Comparison of ENCODE assay signal across 5 cellular contexts in genomic region chr15:32385823-32386495, GRCh38. TPM values are rescaled to one million over a fixed set of nuclear protein-coding genes. Genes with fewer than 3 reads are reported as not detected.
"Had no signal": no experiment of that assay in that cellular context is flagged by ENCODE, and none has a peak within 500 bp of the region (broad histone marks: within the 10 kb centered on the region; RNA-seq: fewer than 3 reads in every experiment).

No MANE protein-coding gene starts in this region.

RNA-seq across cellular contexts. Expression of gene GOLGA8K, which starts 17.1 kb away (rescaled TPM):
- total RNA-seq: HepG2, HT-29, IMR-90, K562 had no signal
- polyA plus RNA-seq: IgD-negative memory B cell, IMR-90 had no signal
